8 cellular contexts compared by ENCODE assay signal in the genomic region with DNA sequence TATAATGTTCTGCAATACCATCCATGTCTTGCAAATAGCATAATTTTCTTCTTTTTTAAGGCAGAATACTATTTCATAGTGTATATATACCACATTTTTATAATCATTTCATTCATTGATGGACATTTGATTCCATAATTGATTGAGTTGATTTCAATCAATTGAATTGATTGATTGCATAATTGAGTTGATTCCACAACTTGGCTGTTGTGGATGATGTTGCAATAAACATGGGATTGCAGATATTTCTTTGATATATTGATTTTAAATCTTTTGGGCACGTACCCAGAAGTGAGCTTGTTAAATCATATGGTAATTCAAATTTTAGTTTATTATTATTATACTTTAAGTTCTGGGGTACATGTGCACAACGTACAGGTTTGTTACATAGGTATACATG.
"Had no signal": no experiment of that assay in that cellular context is flagged by ENCODE, and none has a peak within 500 bp of the region (broad histone marks: within the 10 kb centered on the region; RNA-seq: fewer than 3 reads in every experiment).

No MANE protein-coding gene starts in this region.

- H3K4me3 ChIP-seq: GM12878 had no signal

- FAIRE-seq: G401.6, GM12878, GM12891, GM12892, GM18507, GM19239 had no signal

- DNase-seq: GDM1, GF-D8 had no signal
